Comparison of ENCODE assay signal across 8 cellular contexts in genomic region chr15:89673162-89673506, GRCh38. TPM values are rescaled to one million over a fixed set of nuclear protein-coding genes. Genes with fewer than 3 reads are reported as not detected.
DNase-seq lines count a peak whose midpoint lies in the region; ATAC-seq and TF ChIP-seq lines count a peak whose summit lies in the region.

No MANE protein-coding gene starts in this region.

- H3K4me3 ChIP-seq in liver (ENCODE audit: low read depth in 1 of 3, low read length in 3 of 3), result no peak overlapping the region

- no peak overlapping the region for H3K9ac ChIP-seq in H9 (ENCODE audit: extremely low read depth, insufficient read length, low read length)
- H3K9ac ChIP-seq in liver (ENCODE audit: low read depth in 1 of 2, low read length in 2 of 2), result no peak overlapping the region

- no peak overlapping the region for H3T11ph ChIP-seq in H9 (ENCODE audit: low read length)

- H2BK20ac ChIP-seq in H9 (ENCODE audit: low read depth, low read length, poor library complexity, severe bottlenecking), result no peak overlapping the region

- no CpG with 5 or more reads among the region's 12 CpGs for WGBS in H9 (ENCODE audit: extremely low coverage, insufficient read length, low lambda C conversion rate)
- 78% methylated on average over 12 of the region's 12 CpGs for WGBS in liver

- ATAC-seq in activated B cell treated with CpG ODN at 0.5 μM for 24 hours (ENCODE audit: low read depth), result peak; percentile 42
- ATAC-seq in HG03457 (IDR thresholded peaks at IDR 0.05; ENCODE audit: unreplicated experiment), result no peak
- ATAC-seq in HG02981 (IDR thresholded peaks at IDR 0.05; ENCODE audit: unreplicated experiment), result no peak

- H3K9me3 Mint-ChIP-seq in H9, result no peaks in the 10 kb centered on the region
- H3K9me3 Mint-ChIP-seq in activated B cell treated with CpG ODN at 0.5 μM for 24 hours, result no peaks in the 10 kb centered on the region

- H3K4me2 ChIP-seq in H9 (ENCODE audit: insufficient read depth, insufficient read length, low read length), result no peak overlapping the region

- H3K36me3 Mint-ChIP-seq in H9 (ENCODE audit: insufficient read depth in 1 of 3, low read depth in 3 of 3) (no peaks in the 10 kb centered on the region; a peak in 1 of 7 replicates), activated B cell treated with CpG ODN at 0.5 μM for 24 hours (ENCODE audit: low read depth) (no peaks in the 10 kb centered on the region)

- H3K23ac ChIP-seq in H9 (ENCODE audit: insufficient read length, low read depth, low read length), result no peak overlapping the region

- CTCF ChIA-PET in activated B cell treated with CpG ODN at 0.5 μM for 24 hours (lab: Charles Lee), result no interaction called here

- H3K18ac ChIP-seq in H9 (ENCODE audit: insufficient read length, low read depth, low read length), result no peak overlapping the region

- H2BK15ac ChIP-seq in H9 (ENCODE audit: low read depth, low read length), result no peak overlapping the region

- no peak overlapping the region for H2BK120ac ChIP-seq in H9 (ENCODE audit: low read depth, low read length, poor library complexity, severe bottlenecking)

- peaks cover 4 to 8% of the 10 kb centered on the region in 2 experiments; a peak in 2 of 4 replicates for H3K4me1 Mint-ChIP-seq in H9
- H3K4me1 Mint-ChIP-seq in activated B cell treated with CpG ODN at 0.5 μM for 24 hours, result no peaks in the 10 kb centered on the region

- no peaks in the 10 kb centered on the region for H3K27me3 ChIP-seq in H9 (ENCODE audit: insufficient read depth, low read length)
- H3K27me3 ChIP-seq in liver (ENCODE audit: control insufficient read depth in 4 of 4, insufficient read depth in 4 of 4, low read length in 3 of 4), result no peaks in the 10 kb centered on the region

- intact Hi-C loops in activated B cell treated with CpG ODN at 0.5 μM for 24 hours (cut with micrococcal nuclease), result no loop called here

- H2AK5ac ChIP-seq in H9 (ENCODE audit: insufficient read length, low read length), result no peak overlapping the region

- no peak overlapping the region for H3K14ac ChIP-seq in H9 (ENCODE audit: insufficient read depth, low read length)

- TF ChIP-seq RAD21 in liver (IDR thresholded peaks at IDR 0.05), result peak in 1 of 2 donors; percentile 39

- H3K27ac ChIP-seq in H9 (ENCODE audit: insufficient read length, low read depth, low read length) (no peak overlapping the region), liver (ENCODE audit: low read depth in 1 of 2, low read length in 2 of 2) (no peak overlapping the region)

- peak; percentile 88 for TF ChIP-seq CTCF in H9 (conservative IDR thresholded peaks at IDR 0.05)
- no peak for TF ChIP-seq CTCF in activated B cell treated with CpG ODN at 0.5 μM for 24 hours (IDR thresholded peaks at IDR 0.05)
- peak; percentile 25 for TF ChIP-seq CTCF in liver (IDR thresholded peaks at IDR 0.05; ENCODE audit: low read depth, low read length, missing input control)

- peaks cover 19% of the 10 kb centered on the region for H3K27me3 Mint-ChIP-seq in H9 (ENCODE audit: low read depth)
- H3K27me3 Mint-ChIP-seq in activated B cell treated with CpG ODN at 0.5 μM for 24 hours, result peaks cover 2% of the 10 kb centered on the region

- no peak overlapping the region for H2AFZ ChIP-seq in H9 (ENCODE audit: low read length)

- no peak overlapping the region for H4K8ac ChIP-seq in H9 (replicated peaks; ENCODE audit: insufficient read length, low read depth, low read length)

- no peak overlapping the region for H3K56ac ChIP-seq in H9 (ENCODE audit: insufficient read length, low read depth, low read length)

- no peaks in the 10 kb centered on the region for H3K23me2 ChIP-seq in H9 (ENCODE audit: insufficient read length, low read depth, low read length, poor library complexity, severe bottlenecking)

- peaks cover 0 to 9% (median 0%) of the 10 kb centered on the region in 4 donors for H3K36me3 ChIP-seq in liver (ENCODE audit: control insufficient read depth in 4 of 4, insufficient read depth in 3 of 4, low read depth in 1 of 4, low read length in 3 of 4)

- H4K5ac ChIP-seq in H9 (ENCODE audit: insufficient read length, low read depth, low read length), result no peak overlapping the region

- H4K91ac ChIP-seq in H9 (ENCODE audit: insufficient read length, low read depth, low read length), result no peak overlapping the region

- H3K9me3 ChIP-seq in H9 (ENCODE audit: control insufficient read depth, low read depth, low read length) (no peaks in the 10 kb centered on the region), liver (ENCODE audit: control insufficient read depth in 4 of 4, low read length in 3 of 4) (no peaks in the 10 kb centered on the region)

- no peaks in the 10 kb centered on the region for H3K79me1 ChIP-seq in H9 (ENCODE audit: insufficient read depth, low read depth, low read length, poor library complexity, severe bottlenecking)

- no peaks in the 10 kb centered on the region for H3K79me2 ChIP-seq in H9 (ENCODE audit: insufficient read depth, low read length)

- H3K27ac Mint-ChIP-seq in H9, result no peak overlapping the region
- no peak overlapping the region for H3K27ac Mint-ChIP-seq in activated B cell treated with CpG ODN at 0.5 μM for 24 hours

- no peak overlapping the region for H2BK12ac ChIP-seq in H9 (ENCODE audit: insufficient read length, low read depth, low read length)

- H3K4ac ChIP-seq in H9 (ENCODE audit: low read depth, low read length), result no peak overlapping the region

- no peaks in the 10 kb centered on the region for H3K4me1 ChIP-seq in H9 (ENCODE audit: insufficient read depth, low read length)
- peaks cover 0 to 32% (median 21%) of the 10 kb centered on the region in 4 donors for H3K4me1 ChIP-seq in liver (ENCODE audit: control insufficient read depth in 4 of 4, insufficient read depth in 4 of 4, low read length in 3 of 4)

- H3K4me3 Mint-ChIP-seq in H9, result no peak overlapping the region
- H3K4me3 Mint-ChIP-seq in activated B cell treated with CpG ODN at 0.5 μM for 24 hours, result no peak overlapping the region

- no peak overlapping the region for H2BK5ac ChIP-seq in H9 (ENCODE audit: insufficient read length, low read length)

- DNase-seq in D341Med (ENCODE audit: low spot score), result peak; percentile 71
- DNase-seq in H9, result peak; percentile 91
- DNase-seq in activated B cell treated with CpG ODN at 0.5 μM for 24 hours, result no peak
- DNase-seq in activated CD4-positive, CD25-positive, alpha-beta regulatory T cell treated with anti-CD3 and anti-CD28 coated beads, Interleukin-2, amount 50 U/mL, for 72 hours, result no peak
- DNase-seq in NCI-H2107 treated with DMSO at 0.1 percent for 48 hours (lab: John Stamatoyannopoulos, UW; ENCODE audit: unreplicated experiment), result no peak

- POLR2A ChIA-PET in activated B cell treated with CpG ODN at 0.5 μM for 24 hours (lab: Charles Lee), result no interaction called here

- H4K20me1 ChIP-seq in H9 (ENCODE audit: control insufficient read depth, insufficient read depth, insufficient read length), result no peaks in the 10 kb centered on the region

TF ChIP-seq in liver, 16 proteins besides CTCF, POLR2A, EP300 and RAD21 (continues in another document):
- TF ChIP-seq REST (IDR thresholded peaks at IDR 0.05) (no peak), JUND (IDR thresholded peaks at IDR 0.05) (no peak), GABPA (IDR thresholded peaks at IDR 0.05 in 1 of 2, conservative IDR thresholded peaks at IDR 0.05 in 1 of 2) (no peak), SP1 (IDR thresholded peaks at IDR 0.05) (no peak)

RNA-seq across cellular contexts. Expression of gene PLIN1, which starts 6.0 kb away (rescaled TPM):
- 0.09 TPM in 1 of 2 replicates, not detected in the other for total RNA-seq in H9 (2021)
- 0.27 and 0.71 TPM in 2 replicates for total RNA-seq in activated B cell treated with CpG ODN at 0.5 μM for 24 hours
- 10 to 100 TPM; 10.8 to 46.0 TPM for total RNA-seq in liver
- 10 to 100 TPM; 10.2 to 15.8 TPM for polyA plus RNA-seq in liver

RNA-seq across cellular contexts. Expression of gene PEX11A, which starts 17.4 kb away (rescaled TPM):
- total RNA-seq in H9 (2021) (1.3 and 1.4 TPM in 2 replicates), activated B cell treated with CpG ODN at 0.5 μM for 24 hours (0.84 and 1.6 TPM in 2 replicates), liver (10 to 100 TPM in 1 of 2 donors, 1 to 10 TPM in 1; 6.6 to 47.9 TPM)
- polyA plus RNA-seq in liver, result 10 to 100 TPM; 17.3 to 31.3 TPM

RNA-seq across cellular contexts. Expression of gene WDR93, which starts 17.5 kb away (rescaled TPM):
- not detected in 2 replicates for total RNA-seq in H9 (2021)
- total RNA-seq in activated B cell treated with CpG ODN at 0.5 μM for 24 hours, result 0.10 and 0.16 TPM in 2 replicates
- under 1 TPM in 1 of 2 donors, not detected in 1; 0.08 TPM for total RNA-seq in liver
- under 1 TPM in 1 of 2 donors, not detected in 1; 0.08 TPM for polyA plus RNA-seq in liver

RNA-seq across cellular contexts. Expression of gene KIF7, which starts 17.9 kb away (rescaled TPM):
- total RNA-seq in H9 (2021) (22.0 and 23.4 TPM in 2 replicates), activated B cell treated with CpG ODN at 0.5 μM for 24 hours (0.22 and 0.44 TPM in 2 replicates), liver (1 to 10 TPM; 1.0 to 1.3 TPM)
- under 1 TPM; 0.04 to 0.44 TPM for polyA plus RNA-seq in liver

Comparison
In these comparisons a context has a peak if more than half of its experiments do, and no peak if none do; other contexts are left out.
1. DNase-seq: peak in D341Med (single experiment) and H9 (single experiment); none in activated B cell treated with CpG ODN at 0.5 μM for 24 hours (single experiment), activated CD4-positive, CD25-positive, alpha-beta regulatory T cell treated with anti-CD3 and anti-CD28 coated beads, Interleukin-2, amount 50 U/mL, for 72 hours (single experiment) and NCI-H2107 treated with DMSO at 0.1 percent for 48 hours (single experiment).